ENCODE assay signal across 8 cellular contexts in genomic region chr5:172114875-172115422, GRCh38.
A peak's percentile ranks its signal among the peaks of the same experiment; 100 is the strongest.
DNase-seq lines count a peak whose midpoint lies in the region; ATAC-seq lines count a peak whose summit lies in the region.

No MANE protein-coding gene starts in this region.

- DNase-seq in T-helper 22 cell (ENCODE audit: low read depth): peak; percentile 59
- peak; percentile 90 for DNase-seq in activated naive CD8-positive, alpha-beta T cell treated with anti-CD3 and anti-CD28 coated beads, Interleukin-2, amount 50 U/mL, for 24 hours
- DNase-seq in stimulated activated CD4-positive, alpha-beta T cell treated with anti-CD3 and anti-CD28 coated beads, Interleukin-12 subunit alpha, Interleukin-12 subunit beta, amount 100 ng/mL, for 24 hours (ENCODE audit: low read depth in 2 of 2): peak; percentile 51 to 82
- no peak for DNase-seq in NCI-H2227 treated with DMSO at 0.1 percent for 48 hours (lab: John Stamatoyannopoulos, UW)
- DNase-seq in NCI-H146 (lab: John Stamatoyannopoulos, UW): no peak
- no peak for DNase-seq in NCI-H510A (lab: John Stamatoyannopoulos, UW)

- H3K4me3 Mint-ChIP-seq in activated naive CD8-positive, alpha-beta T cell treated with anti-CD3 and anti-CD28 coated beads, Interleukin-2, amount 50 U/mL, for 24 hours: peak overlapping the region; percentile 88

- peaks cover 82% of the 10 kb centered on the region for H3K4me1 Mint-ChIP-seq in activated naive CD8-positive, alpha-beta T cell treated with anti-CD3 and anti-CD28 coated beads, Interleukin-2, amount 50 U/mL, for 24 hours

- peak; percentile 55 for ATAC-seq in GM19035 (IDR thresholded peaks at IDR 0.05; ENCODE audit: unreplicated experiment)
- peak; percentile 50 for ATAC-seq in HG03066 (IDR thresholded peaks at IDR 0.05; ENCODE audit: low read depth, unreplicated experiment)
- peak; percentile 77 for ATAC-seq in activated naive CD8-positive, alpha-beta T cell treated with anti-CD3 and anti-CD28 coated beads, Interleukin-2, amount 50 U/mL, for 24 hours

- H3K27me3 Mint-ChIP-seq in activated naive CD8-positive, alpha-beta T cell treated with anti-CD3 and anti-CD28 coated beads, Interleukin-2, amount 50 U/mL, for 24 hours: peaks cover 4% of the 10 kb centered on the region

- H3K36me3 Mint-ChIP-seq in activated naive CD8-positive, alpha-beta T cell treated with anti-CD3 and anti-CD28 coated beads, Interleukin-2, amount 50 U/mL, for 24 hours (ENCODE audit: low read depth): peaks cover 33% of the 10 kb centered on the region

- peak overlapping the region; percentile 100 for H3K27ac Mint-ChIP-seq in activated naive CD8-positive, alpha-beta T cell treated with anti-CD3 and anti-CD28 coated beads, Interleukin-2, amount 50 U/mL, for 24 hours

- peaks cover 4% of the 10 kb centered on the region for H3K9me3 Mint-ChIP-seq in activated naive CD8-positive, alpha-beta T cell treated with anti-CD3 and anti-CD28 coated beads, Interleukin-2, amount 50 U/mL, for 24 hours

Comparison
In these comparisons a context has a peak if more than half of its experiments do, and no peak if none do; other contexts are left out.
1. DNase-seq: peak in T-helper 22 cell (single experiment), activated naive CD8-positive, alpha-beta T cell treated with anti-CD3 and anti-CD28 coated beads, Interleukin-2, amount 50 U/mL, for 24 hours (single experiment) and stimulated activated CD4-positive, alpha-beta T cell treated with anti-CD3 and anti-CD28 coated beads, Interleukin-12 subunit alpha, Interleukin-12 subunit beta, amount 100 ng/mL, for 24 hours (2 of 2); none in NCI-H2227 treated with DMSO at 0.1 percent for 48 hours (single experiment), NCI-H146 (single experiment) and NCI-H510A (single experiment).
2. Peak in every context shown above with its lines, with median percentiles within 50 percentile points of each other: ATAC-seq.